Comparison of ENCODE assay signal across 18 cellular contexts in genomic region chr3:179590669-179591068, GRCh38. TPM values are rescaled to one million over a fixed set of nuclear protein-coding genes. Genes with fewer than 3 reads are reported as not detected.
DNase-seq lines count a peak whose midpoint lies in the region; ATAC-seq and TF ChIP-seq lines count a peak whose summit lies in the region.
"Had no signal": no experiment of that assay in that cellular context is flagged by ENCODE, and none has a peak within 500 bp of the region (broad histone marks: within the 10 kb centered on the region; RNA-seq: fewer than 3 reads in every experiment).

No MANE protein-coding gene starts in this region.

- H3K27ac ChIP-seq in CD8-positive, alpha-beta T cell (ENCODE audit: low read depth, low read length): no peak overlapping the region
- H3K27ac ChIP-seq: C4-2B, GM23248 had no signal

- no peak overlapping the region for H3K4me3 Mint-ChIP-seq in activated CD8-positive, alpha-beta T cell treated with anti-CD3 and anti-CD28 coated beads for 36 hours
- H3K4me3 Mint-ChIP-seq in activated CD8-positive, alpha-beta T cell treated with anti-CD3 and anti-CD28 coated beads, Interleukin-2, amount 10 ng/mL, durations not matched to agents 7 days and 5 days: no peak overlapping the region
- no peak overlapping the region for H3K4me3 Mint-ChIP-seq in CD8-positive, alpha-beta T cell
- no peak overlapping the region for H3K4me3 Mint-ChIP-seq in central memory CD8-positive, alpha-beta T cell

- no peaks in the 10 kb centered on the region for H3K4me1 ChIP-seq in CD8-positive, alpha-beta T cell (ENCODE audit: insufficient read depth, low read length)
- H3K4me1 ChIP-seq: Caco-2 had no signal

- ATAC-seq in activated CD8-positive, alpha-beta T cell treated with anti-CD3 and anti-CD28 coated beads for 36 hours: no peak
- no peak for ATAC-seq in activated CD8-positive, alpha-beta T cell treated with anti-CD3 and anti-CD28 coated beads, Interleukin-2, amount 10 ng/mL, durations not matched to agents 7 days and 5 days
- no peak for ATAC-seq in CD8-positive, alpha-beta T cell
- peak; percentile 84 for ATAC-seq in SK-N-SH treated with all-trans-retinoic acid at 6 μM for 48 hours
- ATAC-seq in central memory CD8-positive, alpha-beta T cell (replicated peaks; ENCODE audit: extremely low read depth, poor library complexity, severe bottlenecking): no peak
- ATAC-seq: GM12878 had no signal

- no peak overlapping the region for H3K4me3 ChIP-seq in CD8-positive, alpha-beta T cell (ENCODE audit: low read depth, low read length)
- H3K4me3 ChIP-seq in MG63: no peak overlapping the region
- H3K4me3 ChIP-seq: GM12878, GM23248 had no signal

- DNase-seq in activated CD8-positive, alpha-beta T cell treated with anti-CD3 and anti-CD28 coated beads for 36 hours: no peak
- no peak for DNase-seq in activated CD8-positive, alpha-beta T cell treated with anti-CD3 and anti-CD28 coated beads, Interleukin-2, amount 10 ng/mL, durations not matched to agents 7 days and 5 days
- DNase-seq in CD8-positive, alpha-beta T cell: no peak
- no peak for DNase-seq in central memory CD8-positive, alpha-beta T cell (ENCODE audit: low spot score in 2 of 2)
- DNase-seq in DMS153 treated with DMSO at 0.1 percent for 48 hours (lab: John Stamatoyannopoulos, UW; ENCODE audit: unreplicated experiment) (no peak), globus pallidus (ENCODE audit: low spot score) (no peak), MG63 (no peak)
- DNase-seq: Caco-2, DMS79, GM23248, Kasumi-1, MV-4-11, NCI-H1417 treated with DMSO at 0.1 percent for 48 hours, NCI-H2029, NCI-H510A had no signal

- intact Hi-C loops in activated CD8-positive, alpha-beta T cell treated with anti-CD3 and anti-CD28 coated beads for 36 hours (cut with micrococcal nuclease): no loop called here
- intact Hi-C loops in CD8-positive, alpha-beta T cell (cut with DNase I, micrococcal nuclease): no loop called here

- peaks cover 31% of the 10 kb centered on the region for H3K36me3 ChIP-seq in CD8-positive, alpha-beta T cell (ENCODE audit: insufficient read depth, low read length)
- H3K36me3 ChIP-seq in MG63: peaks cover 92% of the 10 kb centered on the region

- H3K4me1 Mint-ChIP-seq in activated CD8-positive, alpha-beta T cell treated with anti-CD3 and anti-CD28 coated beads for 36 hours (ENCODE audit: low read depth): peaks cover 8% of the 10 kb centered on the region
- H3K4me1 Mint-ChIP-seq in activated CD8-positive, alpha-beta T cell treated with anti-CD3 and anti-CD28 coated beads, Interleukin-2, amount 10 ng/mL, durations not matched to agents 7 days and 5 days (ENCODE audit: low read depth): no peaks in the 10 kb centered on the region
- no peaks in the 10 kb centered on the region for H3K4me1 Mint-ChIP-seq in CD8-positive, alpha-beta T cell (ENCODE audit: low read depth)
- no peaks in the 10 kb centered on the region for H3K4me1 Mint-ChIP-seq in central memory CD8-positive, alpha-beta T cell

- CTCF ChIA-PET in activated CD8-positive, alpha-beta T cell treated with anti-CD3 and anti-CD28 coated beads for 36 hours (lab: Charles Lee): interaction anchor here (1.5 kb wide), 1 partner anchor 14 kb away, joined by 5 read pairs; the partner anchor contains the start of gene NDUFB5
- CTCF ChIA-PET in activated CD8-positive, alpha-beta T cell treated with anti-CD3 and anti-CD28 coated beads, Interleukin-2, amount 10 ng/mL, durations not matched to agents 7 days and 5 days (lab: Charles Lee): no interaction called here
- CTCF ChIA-PET in CD8-positive, alpha-beta T cell (lab: Charles Lee): no interaction called here

- peak overlapping the region; percentile 52 for H3K27ac Mint-ChIP-seq in activated CD8-positive, alpha-beta T cell treated with anti-CD3 and anti-CD28 coated beads for 36 hours
- no peak overlapping the region for H3K27ac Mint-ChIP-seq in activated CD8-positive, alpha-beta T cell treated with anti-CD3 and anti-CD28 coated beads, Interleukin-2, amount 10 ng/mL, durations not matched to agents 7 days and 5 days
- peak overlapping the region; percentile 3 for H3K27ac Mint-ChIP-seq in CD8-positive, alpha-beta T cell
- H3K27ac Mint-ChIP-seq in central memory CD8-positive, alpha-beta T cell (ENCODE audit: low read depth): peak overlapping the region; percentile 5

- H3K27me3 ChIP-seq in CD8-positive, alpha-beta T cell (ENCODE audit: insufficient read depth, low read length): no peaks in the 10 kb centered on the region
- no peaks in the 10 kb centered on the region for H3K27me3 ChIP-seq in MG63

- H3K27me3 Mint-ChIP-seq in activated CD8-positive, alpha-beta T cell treated with anti-CD3 and anti-CD28 coated beads for 36 hours: no peaks in the 10 kb centered on the region
- no peaks in the 10 kb centered on the region for H3K27me3 Mint-ChIP-seq in activated CD8-positive, alpha-beta T cell treated with anti-CD3 and anti-CD28 coated beads, Interleukin-2, amount 10 ng/mL, durations not matched to agents 7 days and 5 days (ENCODE audit: low read depth)
- no peaks in the 10 kb centered on the region for H3K27me3 Mint-ChIP-seq in CD8-positive, alpha-beta T cell (ENCODE audit: low read depth)
- H3K27me3 Mint-ChIP-seq in central memory CD8-positive, alpha-beta T cell: no peaks in the 10 kb centered on the region

- no peaks in the 10 kb centered on the region for H3K9me3 Mint-ChIP-seq in activated CD8-positive, alpha-beta T cell treated with anti-CD3 and anti-CD28 coated beads for 36 hours
- no peaks in the 10 kb centered on the region for H3K9me3 Mint-ChIP-seq in activated CD8-positive, alpha-beta T cell treated with anti-CD3 and anti-CD28 coated beads, Interleukin-2, amount 10 ng/mL, durations not matched to agents 7 days and 5 days (ENCODE audit: insufficient read depth)
- no peaks in the 10 kb centered on the region for H3K9me3 Mint-ChIP-seq in CD8-positive, alpha-beta T cell
- no peaks in the 10 kb centered on the region for H3K9me3 Mint-ChIP-seq in central memory CD8-positive, alpha-beta T cell

- H3K36me3 Mint-ChIP-seq in activated CD8-positive, alpha-beta T cell treated with anti-CD3 and anti-CD28 coated beads for 36 hours (ENCODE audit: low read depth): peaks cover 32% of the 10 kb centered on the region
- H3K36me3 Mint-ChIP-seq in activated CD8-positive, alpha-beta T cell treated with anti-CD3 and anti-CD28 coated beads, Interleukin-2, amount 10 ng/mL, durations not matched to agents 7 days and 5 days (ENCODE audit: low read depth): peaks cover 50% of the 10 kb centered on the region
- peaks cover 80% of the 10 kb centered on the region for H3K36me3 Mint-ChIP-seq in CD8-positive, alpha-beta T cell
- H3K36me3 Mint-ChIP-seq in central memory CD8-positive, alpha-beta T cell (ENCODE audit: insufficient read depth): peaks cover 67% of the 10 kb centered on the region

- H3K9me3 ChIP-seq in CD8-positive, alpha-beta T cell (ENCODE audit: low read length): no peaks in the 10 kb centered on the region
- no peaks in the 10 kb centered on the region for H3K9me3 ChIP-seq in MG63
- H3K9me3 ChIP-seq: Caco-2 had no signal

- no peak for TF ChIP-seq CTCF in activated CD8-positive, alpha-beta T cell treated with anti-CD3 and anti-CD28 coated beads for 36 hours (IDR thresholded peaks at IDR 0.05)
- TF ChIP-seq CTCF in CD8-positive, alpha-beta T cell (IDR thresholded peaks at IDR 0.05): no peak

- POLR2A ChIA-PET in activated CD8-positive, alpha-beta T cell treated with anti-CD3 and anti-CD28 coated beads for 36 hours (lab: Charles Lee): no interaction called here
- POLR2A ChIA-PET in activated CD8-positive, alpha-beta T cell treated with anti-CD3 and anti-CD28 coated beads, Interleukin-2, amount 10 ng/mL, durations not matched to agents 7 days and 5 days (lab: Charles Lee): no interaction called here
- POLR2A ChIA-PET in CD8-positive, alpha-beta T cell (lab: Charles Lee): no interaction called here

TF ChIP-seq in SK-N-SH treated with all-trans-retinoic acid at 6 μM for 48 hours, 23 proteins besides CTCF, POLR2A, EP300 and RAD21:
- TF ChIP-seq ISL1 (CRISPR knock-in tag; IDR thresholded peaks at IDR 0.05) (peak; percentile 94), ZNF565 (CRISPR knock-in tag; conservative IDR thresholded peaks at IDR 0.05; ENCODE audit: low read depth) (no peak)

RNA-seq across cellular contexts. Expression of gene MRPL47, which starts 13.8 kb away (rescaled TPM):
- total RNA-seq in activated CD8-positive, alpha-beta T cell treated with anti-CD3 and anti-CD28 coated beads for 36 hours: 10 to 100 TPM; 57.7 to 62.4 TPM
- 10 to 100 TPM; 36.8 to 39.9 TPM for total RNA-seq in activated CD8-positive, alpha-beta T cell treated with anti-CD3 and anti-CD28 coated beads, Interleukin-2, amount 10 ng/mL, durations not matched to agents 7 days and 5 days
- total RNA-seq in CD8-positive, alpha-beta T cell: 10 to 100 TPM; 36.4 to 37.8 TPM
- total RNA-seq in MG63 (2014; rRNA removed; shearing (Covaris generic); ENCODE audit: low replicate concordance): 87.3 and 101 TPM in 2 replicates

RNA-seq across cellular contexts. Expression of gene NDUFB5, which starts 13.9 kb away (rescaled TPM):
- total RNA-seq in activated CD8-positive, alpha-beta T cell treated with anti-CD3 and anti-CD28 coated beads for 36 hours: 100 to 1,000 TPM; 110 to 113 TPM
- 10 to 100 TPM; 87.1 to 95.9 TPM for total RNA-seq in activated CD8-positive, alpha-beta T cell treated with anti-CD3 and anti-CD28 coated beads, Interleukin-2, amount 10 ng/mL, durations not matched to agents 7 days and 5 days
- 10 to 100 TPM; 21.0 to 25.6 TPM for total RNA-seq in CD8-positive, alpha-beta T cell
- 192 and 260 TPM in 2 replicates for total RNA-seq in MG63 (2014; rRNA removed; shearing (Covaris generic); ENCODE audit: low replicate concordance)

RNA-seq across cellular contexts. Expression of gene ACTL6A, which starts 27.9 kb away (rescaled TPM):
- total RNA-seq in activated CD8-positive, alpha-beta T cell treated with anti-CD3 and anti-CD28 coated beads for 36 hours: 10 to 100 TPM; 87.1 to 88.4 TPM
- total RNA-seq in activated CD8-positive, alpha-beta T cell treated with anti-CD3 and anti-CD28 coated beads, Interleukin-2, amount 10 ng/mL, durations not matched to agents 7 days and 5 days: 10 to 100 TPM; 86.5 to 88.3 TPM
- total RNA-seq in CD8-positive, alpha-beta T cell: 10 to 100 TPM; 18.2 to 18.7 TPM
- total RNA-seq in MG63 (2014; rRNA removed; shearing (Covaris generic); ENCODE audit: low replicate concordance): 152 and 159 TPM in 2 replicates
